7 cellular contexts compared by ENCODE assay signal in genomic region chr11:94238154-94238735, GRCh38.
DNase-seq lines count a peak whose midpoint lies in the region; ATAC-seq, FAIRE-seq and TF ChIP-seq lines count a peak whose summit lies in the region.
"Not testable (repeated sequence)": the region's sequence is repeated elsewhere in the genome, so short reads cannot be mapped to it uniquely, and the experiment has no call there.

No MANE protein-coding gene starts in this region.

- H3K27me3 Mint-ChIP-seq in progenitor cell of endocrine pancreas; stimulated activated memory B cell treated with anti-CD40 and anti-IgM and Interleukin-4, amounts not matched to agents 10 μg/mL and 1 μg/mL and 100 μg/mL, for 72 hours: not testable (repeated sequence)

- not testable (repeated sequence) for ATAC-seq in GM12878
- ATAC-seq in gastroesophageal sphincter (peak; percentile 34), left lung (peak; percentile 48)
- peak; percentile 51 for ATAC-seq in stimulated activated memory B cell treated with anti-CD40 and anti-IgM and Interleukin-4, amounts not matched to agents 10 μg/mL and 1 μg/mL and 100 μg/mL, for 72 hours

- not testable (repeated sequence) for TF ChIP-seq CTCF in GM12878 (IDR thresholded peaks at IDR 0.05 in 2 of 3, conservative IDR thresholded peaks at IDR 0.05 in 1 of 3; ENCODE audit: control insufficient read depth in 2 of 3, extremely low read depth in 1 of 3, insufficient read depth in 1 of 3, low read depth in 3 of 3, low read length in 3 of 3); gastroesophageal sphincter (IDR thresholded peaks at IDR 0.05); left lung (IDR thresholded peaks at IDR 0.05); progenitor cell of endocrine pancreas (IDR thresholded peaks at IDR 0.05; ENCODE audit: unreplicated experiment)

- H4K20me1 ChIP-seq in GM12878 (ENCODE audit: control insufficient read depth, insufficient read depth): not testable (repeated sequence)

- intact Hi-C loops in GM12878 (cut with micrococcal nuclease; ENCODE audit: unreplicated experiment); left lung (cut with DNase I): not testable (repeated sequence)

- RAD21 ChIA-PET in GM12878 (lab: Charles Lee; ENCODE audit: unreplicated experiment): not testable (repeated sequence)

- not testable (repeated sequence) for H3K9me3 ChIP-seq in GM12878 (replicated peaks; ENCODE audit: control insufficient read depth, insufficient read depth, low read length)
- H3K9me3 ChIP-seq in gastroesophageal sphincter: peaks cover 2 to 37% (median 8%) of the 10 kb centered on the region in 3 donors
- H3K9me3 ChIP-seq in left lung: peaks cover 5 to 23% of the 10 kb centered on the region in 2 donors

- not testable (repeated sequence) for FAIRE-seq in GM12878 (lab: Jason Lieb, UNC)

- H3K27me3 ChIP-seq in GM12878 (replicated peaks in 1 of 2; ENCODE audit: control insufficient read depth in 2 of 2, insufficient read depth in 2 of 2, low read length in 1 of 2); gastroesophageal sphincter; left lung: not testable (repeated sequence)

- H3K4me3 ChIP-seq in GM12878, gastroesophageal sphincter, left lung: not testable (repeated sequence)

- SMC1A ChIA-PET in GM12878 (lab: Charles Lee; ENCODE audit: uncharacterized antibody, unreplicated experiment): interaction anchor here (1.7 kb wide), 1 partner anchor 27 kb away, joined by 4 read pairs; no protein-coding TSS in a partner anchor

- CTCF ChIA-PET in GM12878 (lab: Yijun Ruan, JAX): not testable (repeated sequence)

- H3K4me3 Mint-ChIP-seq in progenitor cell of endocrine pancreas (ENCODE audit: low read depth); stimulated activated memory B cell treated with anti-CD40 and anti-IgM and Interleukin-4, amounts not matched to agents 10 μg/mL and 1 μg/mL and 100 μg/mL, for 72 hours: not testable (repeated sequence)

- not testable (repeated sequence) for H3K4me2 ChIP-seq in GM12878 (ENCODE audit: control insufficient read depth, insufficient read depth)

- POLR2A ChIA-PET in GM12878 (lab: Charles Lee): not testable (repeated sequence)

- not testable (repeated sequence) for TF ChIP-seq POLR2A in GM12878 (IDR thresholded peaks at IDR 0.05; ENCODE audit: low read depth, low read length)
- peak in 1 of 2 donors; percentile 17 for TF ChIP-seq POLR2A in gastroesophageal sphincter (IDR thresholded peaks at IDR 0.05)

- H3K4me1 ChIP-seq in GM12878 (ENCODE audit: control insufficient read depth, insufficient read depth, low read length); gastroesophageal sphincter; left lung: not testable (repeated sequence)

- H2AFZ ChIP-seq in GM12878 (ENCODE audit: control insufficient read depth, low read depth, low read length): not testable (repeated sequence)

- peak; percentile 52 for DNase-seq in activated CD4-positive, alpha-beta T cell treated with anti-CD3 and anti-CD28 coated beads for 1 hour
- not testable (repeated sequence) for DNase-seq in GM12878 (ENCODE audit: low read depth, low spot score)
- DNase-seq in left lung (peak; percentile 48 to 81), progenitor cell of endocrine pancreas (ENCODE audit: low spot score, unreplicated experiment) (peak; percentile 25)

- H3K27ac Mint-ChIP-seq in progenitor cell of endocrine pancreas; stimulated activated memory B cell treated with anti-CD40 and anti-IgM and Interleukin-4, amounts not matched to agents 10 μg/mL and 1 μg/mL and 100 μg/mL, for 72 hours: not testable (repeated sequence)

- not testable (repeated sequence) for H3K27ac ChIP-seq in GM12878 (ENCODE audit: control insufficient read depth, insufficient read depth); gastroesophageal sphincter; left lung

- H3K36me3 ChIP-seq in GM12878 (ENCODE audit: control insufficient read depth in 2 of 2, insufficient read depth in 2 of 2, low read length in 1 of 2); gastroesophageal sphincter; left lung: not testable (repeated sequence)

- not testable (repeated sequence) for TF ChIP-seq RAD21 in Ishikawa (IDR thresholded peaks at IDR 0.05; ENCODE audit: low read depth); GM12878 (IDR thresholded peaks at IDR 0.05; ENCODE audit: insufficient read depth, low read depth, low read length)

- TF ChIP-seq EP300 in Ishikawa (IDR thresholded peaks at IDR 0.05; ENCODE audit: borderline replicate concordance); GM12878 (IDR thresholded peaks at IDR 0.05; ENCODE audit: borderline replicate concordance in 1 of 2, control insufficient read depth in 1 of 2, low read depth in 2 of 2, low read length in 2 of 2); gastroesophageal sphincter (IDR thresholded peaks at IDR 0.05): not testable (repeated sequence)

- not testable (repeated sequence) for H3K79me2 ChIP-seq in GM12878 (ENCODE audit: control insufficient read depth, insufficient read depth, low read length)

- not testable (repeated sequence) for H3K9me3 Mint-ChIP-seq in progenitor cell of endocrine pancreas (ENCODE audit: low read depth); stimulated activated memory B cell treated with anti-CD40 and anti-IgM and Interleukin-4, amounts not matched to agents 10 μg/mL and 1 μg/mL and 100 μg/mL, for 72 hours

- H3K4me1 Mint-ChIP-seq in progenitor cell of endocrine pancreas (ENCODE audit: low read depth); stimulated activated memory B cell treated with anti-CD40 and anti-IgM and Interleukin-4, amounts not matched to agents 10 μg/mL and 1 μg/mL and 100 μg/mL, for 72 hours: not testable (repeated sequence)

- in situ Hi-C loops in GM12878 (cut with MboI): not testable (repeated sequence)

- 59% methylated on average over 24 of the region's 24 CpGs for WGBS in GM12878 (ENCODE audit: insufficient coverage, insufficient replicate concordance, low lambda C conversion rate, missing lambda C conversion rate)
- 91 to 92% methylated on average over 24 of the region's 24 CpGs for WGBS in gastroesophageal sphincter (ENCODE audit: low coverage in 1 of 2), 2 donors

- not testable (repeated sequence) for H3K36me3 Mint-ChIP-seq in progenitor cell of endocrine pancreas (ENCODE audit: insufficient read depth); stimulated activated memory B cell treated with anti-CD40 and anti-IgM and Interleukin-4, amounts not matched to agents 10 μg/mL and 1 μg/mL and 100 μg/mL, for 72 hours

- not testable (repeated sequence) for BruUV-seq in GM12878 (replicated peaks; lab: Mats Ljungman, UMichigan)

- not testable (repeated sequence) for H3K9ac ChIP-seq in GM12878 (ENCODE audit: control insufficient read depth, insufficient read depth, low read length)

TF ChIP-seq in Ishikawa, 13 proteins besides CTCF, POLR2A, EP300 and RAD21:
- TF ChIP-seq YY1 (IDR thresholded peaks at IDR 0.05; ENCODE audit: low read depth): peak; percentile 67

TF ChIP-seq in GM12878, 131 proteins besides CTCF, POLR2A, EP300 and RAD21:
- TF ChIP-seq ZSCAN29 (IDR thresholded peaks at IDR 0.05): 0 out of 2 replicates have a peak, but pooled peaks have one; percentile 26
